Comparison of ENCODE assay signal across 1 cellular context in the genomic region with DNA sequence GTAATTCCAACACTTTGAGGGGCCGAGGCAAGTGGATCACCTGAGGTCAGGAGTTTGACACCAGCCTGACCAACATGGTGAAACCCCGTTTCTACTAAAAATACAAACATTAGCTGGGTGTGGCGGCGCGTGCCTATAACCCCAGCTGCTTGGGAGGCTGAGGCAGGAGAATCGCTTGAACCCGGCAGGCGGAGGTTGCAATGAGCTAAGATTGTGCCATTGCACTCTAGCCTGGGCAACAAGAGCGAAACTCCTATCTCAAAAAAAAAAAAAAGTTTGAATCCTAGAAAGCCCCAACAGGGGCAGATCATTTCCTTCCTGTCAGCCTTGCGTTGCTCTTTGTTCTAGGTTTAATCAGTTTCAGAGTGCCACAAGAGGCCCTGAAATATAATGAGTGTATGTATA.
TF ChIP-seq lines count a peak whose summit lies in the region.

No MANE protein-coding gene starts in this region.

TF ChIP-seq in GM12878, 131 proteins besides CTCF, POLR2A, EP300 and RAD21:
- TF ChIP-seq ZNF384 (IDR thresholded peaks at IDR 0.05; ENCODE audit: borderline replicate concordance, low read depth, low read length) (peak; percentile 55), ETV6 (conservative IDR thresholded peaks at IDR 0.05 in 1 of 2, IDR thresholded peaks at IDR 0.05 in 1 of 2; ENCODE audit: borderline replicate concordance in 1 of 2, low read depth in 1 of 2) (peak in 1 of 2 experiments; percentile 68; a peak in 1 of 4 replicates), MTA2 (IDR thresholded peaks at IDR 0.05; ENCODE audit: low read depth) (peak; percentile 59), NBN (IDR thresholded peaks at IDR 0.05) (0 out of 2 replicates have a peak, but pooled peaks have one; percentile 39), BHLHE40 (IDR thresholded peaks at IDR 0.05; ENCODE audit: borderline replicate concordance in 1 of 2, low read depth in 2 of 2, low read length in 1 of 2) (peak in 1 of 2 experiments; percentile 25; a peak in 1 of 4 replicates), RUNX3 (IDR thresholded peaks at IDR 0.05; ENCODE audit: low read length) (peak; percentile 31; the same call in 1 of the 2 replicates), SMARCA5 (IDR thresholded peaks at IDR 0.05) (0 out of 2 replicates have a peak, but pooled peaks have one; percentile 28), GABPA (IDR thresholded peaks at IDR 0.05; ENCODE audit: low read depth) (0 out of 2 replicates have a peak, but pooled peaks have one; percentile 20), HDGF (IDR thresholded peaks at IDR 0.05) (0 out of 2 replicates have a peak, but pooled peaks have one; percentile 32), EED (IDR thresholded peaks at IDR 0.05; ENCODE audit: low read depth) (peak; percentile 25; the same call in 1 of the 2 replicates), JUNB (IDR thresholded peaks at IDR 0.05) (0 out of 2 replicates have a peak, but pooled peaks have one; percentile 22)
- TF ChIP-seq, protein P1, sequence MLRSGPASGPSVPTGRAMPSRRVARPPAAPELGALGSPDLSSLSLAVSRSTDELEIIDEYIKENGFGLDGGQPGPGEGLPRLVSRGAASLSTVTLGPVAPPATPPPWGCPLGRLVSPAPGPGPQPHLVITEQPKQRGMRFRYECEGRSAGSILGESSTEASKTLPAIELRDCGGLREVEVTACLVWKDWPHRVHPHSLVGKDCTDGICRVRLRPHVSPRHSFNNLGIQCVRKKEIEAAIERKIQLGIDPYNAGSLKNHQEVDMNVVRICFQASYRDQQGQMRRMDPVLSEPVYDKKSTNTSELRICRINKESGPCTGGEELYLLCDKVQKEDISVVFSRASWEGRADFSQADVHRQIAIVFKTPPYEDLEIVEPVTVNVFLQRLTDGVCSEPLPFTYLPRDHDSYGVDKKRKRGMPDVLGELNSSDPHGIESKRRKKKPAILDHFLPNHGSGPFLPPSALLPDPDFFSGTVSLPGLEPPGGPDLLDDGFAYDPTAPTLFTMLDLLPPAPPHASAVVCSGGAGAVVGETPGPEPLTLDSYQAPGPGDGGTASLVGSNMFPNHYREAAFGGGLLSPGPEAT (IDR thresholded peaks at IDR 0.05; ENCODE audit: low read depth), result peak; percentile 17; the same call in 1 of the 2 replicates
- TF ChIP-seq, protein P2, sequence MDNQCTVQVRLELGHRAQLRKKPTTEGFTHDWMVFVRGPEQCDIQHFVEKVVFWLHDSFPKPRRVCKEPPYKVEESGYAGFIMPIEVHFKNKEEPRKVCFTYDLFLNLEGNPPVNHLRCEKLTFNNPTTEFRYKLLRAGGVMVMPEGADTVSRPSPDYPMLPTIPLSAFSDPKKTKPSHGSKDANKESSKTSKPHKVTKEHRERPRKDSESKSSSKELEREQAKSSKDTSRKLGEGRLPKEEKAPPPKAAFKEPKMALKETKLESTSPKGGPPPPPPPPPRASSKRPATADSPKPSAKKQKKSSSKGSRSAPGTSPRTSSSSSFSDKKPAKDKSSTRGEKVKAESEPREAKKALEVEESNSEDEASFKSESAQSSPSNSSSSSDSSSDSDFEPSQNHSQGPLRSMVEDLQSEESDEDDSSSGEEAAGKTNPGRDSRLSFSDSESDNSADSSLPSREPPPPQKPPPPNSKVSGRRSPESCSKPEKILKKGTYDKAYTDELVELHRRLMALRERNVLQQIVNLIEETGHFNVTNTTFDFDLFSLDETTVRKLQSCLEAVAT (IDR thresholded peaks at IDR 0.05), result peak; percentile 79
